ENCODE assay signal across 8 cellular contexts in genomic region chr1:25615563-25616079, GRCh38. TPM values are rescaled to one million over a fixed set of nuclear protein-coding genes. Genes with fewer than 3 reads are reported as not detected.
DNase-seq lines count a peak whose midpoint lies in the region; ATAC-seq and TF ChIP-seq lines count a peak whose summit lies in the region.

No MANE protein-coding gene starts in this region.

- intact Hi-C loops in upper lobe of right lung (cut with DNase I) = loop anchor here (10.0 kb wide), 1 partner anchor 179 kb away; no protein-coding TSS in a partner anchor

- TF ChIP-seq CTCF in astrocyte of the spinal cord (IDR thresholded peaks at IDR 0.05; ENCODE audit: low read depth, low read length) (no peak), lung (IDR thresholded peaks at IDR 0.05; ENCODE audit: control extremely low read depth, extremely low read depth) (no peak), upper lobe of right lung (IDR thresholded peaks at IDR 0.05) (no peak)

- H3K27me3 ChIP-seq in BLaER1 treated with 17β-estradiol and CSF1 and Interleukin-3, amounts not matched to agents 10 nM and 100 nM = peaks cover 23 to 44% (median 32%) of the 10 kb centered on the region in 11 experiments
- H3K27me3 ChIP-seq in lung (ENCODE audit: control insufficient read depth, insufficient read depth) (no peaks in the 10 kb centered on the region), upper lobe of right lung (no peaks in the 10 kb centered on the region)

- H3K9ac ChIP-seq in BLaER1 treated with 17β-estradiol and CSF1 and Interleukin-3, amounts not matched to agents 10 nM and 100 nM = peak overlapping the region in 8 of 11 experiments; percentile 51 to 72 (median 69); a peak in 13 of 22 replicates

- no peak for DNase-seq in astrocyte of the spinal cord (ENCODE audit: low read depth, low spot score)
- no peak for DNase-seq in lung (ENCODE audit: low spot score)
- no peak for DNase-seq in upper lobe of right lung
- no peak for DNase-seq in GF-D8 (lab: John Stamatoyannopoulos, UW)
- no peak for DNase-seq in SHP77 (lab: John Stamatoyannopoulos, UW)

- peaks cover 0 to 38% (median 11%) of the 10 kb centered on the region in 11 experiments; a peak in 13 of 22 replicates for H4K20me1 ChIP-seq in BLaER1 treated with 17β-estradiol and CSF1 and Interleukin-3, amounts not matched to agents 10 nM and 100 nM

- H3K4me1 ChIP-seq in BLaER1 treated with 17β-estradiol and CSF1 and Interleukin-3, amounts not matched to agents 10 nM and 100 nM = peaks cover 11 to 49% (median 30%) of the 10 kb centered on the region in 10 experiments
- H3K4me1 ChIP-seq in lung (ENCODE audit: control insufficient read depth in 2 of 2, insufficient read depth in 2 of 2, low read length in 2 of 2) = peaks cover 0 to 4% of the 10 kb centered on the region in 2 donors
- H3K4me1 ChIP-seq in upper lobe of right lung = peaks cover 20% of the 10 kb centered on the region

- H3K27ac ChIP-seq in BLaER1 treated with 17β-estradiol and CSF1 and Interleukin-3, amounts not matched to agents 10 nM and 100 nM = peak overlapping the region in 2 of 11 experiments; percentile 64; a peak in 3 of 22 replicates
- H3K27ac ChIP-seq in lung (ENCODE audit: low read depth in 1 of 2, low read length in 1 of 2) (peak overlapping the region; percentile 67 to 84), upper lobe of right lung (peak overlapping the region; percentile 72)

- H3K36me3 ChIP-seq in BLaER1 treated with 17β-estradiol and CSF1 and Interleukin-3, amounts not matched to agents 10 nM and 100 nM = no peaks in the 10 kb centered on the region
- no peaks in the 10 kb centered on the region for H3K36me3 ChIP-seq in lung (ENCODE audit: control insufficient read depth in 2 of 2, insufficient read depth in 2 of 2, low read length in 2 of 2)
- H3K36me3 ChIP-seq in upper lobe of right lung = no peaks in the 10 kb centered on the region

- peak overlapping the region; percentile 97 to 100 (median 100) for H3K4me2 ChIP-seq in BLaER1 treated with 17β-estradiol and CSF1 and Interleukin-3, amounts not matched to agents 10 nM and 100 nM

- peak overlapping the region; percentile 69 to 82 (median 75); a peak in 19 of 20 replicates for H3K4me3 ChIP-seq in BLaER1 treated with 17β-estradiol and CSF1 and Interleukin-3, amounts not matched to agents 10 nM and 100 nM
- H3K4me3 ChIP-seq in astrocyte of the spinal cord (ENCODE audit: low read depth, low read length) (peak overlapping the region; percentile 38), lung (peak overlapping the region; percentile 46), upper lobe of right lung (peak overlapping the region; percentile 63)

- H3K9me3 ChIP-seq in BLaER1 treated with 17β-estradiol and CSF1 and Interleukin-3, amounts not matched to agents 10 nM and 100 nM (replicated peaks in 1 of 11) = no peaks in the 10 kb centered on the region
- no peaks in the 10 kb centered on the region for H3K9me3 ChIP-seq in lung (ENCODE audit: control insufficient read depth in 2 of 2, insufficient read depth in 1 of 2, low read length in 1 of 2)
- H3K9me3 ChIP-seq in upper lobe of right lung = no peaks in the 10 kb centered on the region

- in situ Hi-C loops in astrocyte of the spinal cord (cut with HindIII; ENCODE audit: low sequenced_read_pairs) = no loop called here

- ATAC-seq in HG02763 (IDR thresholded peaks at IDR 0.05; ENCODE audit: unreplicated experiment) = peak; percentile 3
- no peak for ATAC-seq in lung (ENCODE audit: insufficient read depth, low FRiP score)
- ATAC-seq in upper lobe of right lung = no peak
- ATAC-seq in HG02571 (IDR thresholded peaks at IDR 0.05; ENCODE audit: unreplicated experiment) = no peak

- 12 to 19% methylated on average over 12 of the region's 12 CpGs for WGBS in lung, 2 donors

RNA-seq across cellular contexts. Expression of gene MAN1C1, which starts 1.0 kb away (rescaled TPM):
- total RNA-seq in lung (10 to 100 TPM; 14.5 to 14.7 TPM), upper lobe of right lung (19.7 TPM)
- 10 to 100 TPM in 1 of 2 donors, 1 to 10 TPM in 1; 4.6 to 11.6 TPM for polyA plus RNA-seq in lung
